In the genomic region with DNA sequence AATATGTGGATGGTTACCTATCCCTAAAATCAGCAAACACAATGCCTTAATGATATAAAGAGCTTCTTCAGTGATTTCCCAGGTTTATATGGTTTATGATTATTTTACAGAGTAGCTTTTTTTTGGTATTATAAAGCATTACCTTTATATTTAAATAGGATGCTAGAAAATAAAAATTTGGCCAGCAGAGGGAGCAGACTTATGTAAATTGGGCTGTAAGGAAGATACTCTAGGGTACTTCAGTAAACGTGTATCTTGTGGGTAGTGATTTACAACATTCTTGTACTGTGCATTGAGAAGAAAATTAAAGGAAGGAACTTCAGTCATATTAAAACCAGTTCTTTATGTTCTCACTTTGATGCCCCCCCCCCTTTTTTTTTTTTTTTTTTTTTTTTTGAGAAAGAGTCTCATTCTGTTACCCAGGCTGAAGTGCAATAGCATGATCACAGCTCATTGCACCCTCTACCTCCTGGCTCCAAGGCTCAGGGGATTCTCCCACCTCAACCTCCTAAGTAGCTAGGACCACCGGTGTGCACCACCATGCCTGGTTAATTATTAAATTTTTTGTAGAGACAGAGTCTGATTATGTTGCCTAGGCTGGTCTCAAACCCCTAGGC, we compare ENCODE assay signal across 9 cellular contexts.
DNase-seq lines count a peak whose midpoint lies in the region; ATAC-seq, FAIRE-seq and TF ChIP-seq lines count a peak whose summit lies in the region.
"Had no signal": no experiment of that assay in that cellular context is flagged by ENCODE, and none has a peak within 500 bp of the region (broad histone marks: within the 10 kb centered on the region; RNA-seq: fewer than 3 reads in every experiment).

No MANE protein-coding gene starts in this region.

- intact Hi-C loops in body of pancreas (cut with DNase I), result no loop called here

- H3K27ac ChIP-seq in body of pancreas, result no peak overlapping the region

- no peaks in the 10 kb centered on the region for H3K36me3 ChIP-seq in body of pancreas (replicated peaks in 1 of 2; ENCODE audit: insufficient read depth in 1 of 2, low read depth in 2 of 2)

- no peak overlapping the region for H3K4me3 ChIP-seq in body of pancreas

- TF ChIP-seq CTCF in body of pancreas (IDR thresholded peaks at IDR 0.05), result peak in 6 of 7 experiments; percentile 35 to 49 (median 41)

- no peaks in the 10 kb centered on the region for H3K4me1 ChIP-seq in body of pancreas

- DNase-seq in activated CD4-positive, alpha-beta T cell treated with anti-CD3 and anti-CD28 coated beads, Interleukin-2, amount 10 ng/mL, durations not matched to agents 7 days and 5 days, result peak; percentile 25
- no peak for DNase-seq in activated CD4-positive, alpha-beta T cell treated with anti-CD3 and anti-CD28 coated beads, Interleukin-2, amount 50 U/mL, for 4 hours
- DNase-seq in NCI-H446 treated with DMSO at 0.1 percent for 48 hours (lab: John Stamatoyannopoulos, UW), result peak; percentile 3
- no peak for DNase-seq in body of pancreas
- DNase-seq in kidney glomerular epithelial cell (lab: John Stamatoyannopoulos, UW), result peak; percentile 33
- peak; percentile 21 for DNase-seq in urothelium cell line (ENCODE audit: low spot score)

- 18 to 36% methylated on average over 2 of the region's 2 CpGs for WGBS in body of pancreas, 2 donors

- POLR2A ChIA-PET in activated CD4-positive, alpha-beta T cell treated with anti-CD3 and anti-CD28 coated beads, Interleukin-2, amount 10 ng/mL, durations not matched to agents 7 days and 5 days (lab: Charles Lee), result no interaction called here

- no peaks in the 10 kb centered on the region for H3K27me3 Mint-ChIP-seq in activated CD4-positive, alpha-beta T cell treated with anti-CD3 and anti-CD28 coated beads, Interleukin-2, amount 10 ng/mL, durations not matched to agents 7 days and 5 days

- CTCF ChIA-PET in activated CD4-positive, alpha-beta T cell treated with anti-CD3 and anti-CD28 coated beads, Interleukin-2, amount 10 ng/mL, durations not matched to agents 7 days and 5 days (lab: Charles Lee), result no interaction called here

- H3K27me3 ChIP-seq in body of pancreas, result no peaks in the 10 kb centered on the region

- no peak for FAIRE-seq in urothelium cell line (lab: Jason Lieb, UNC)
- FAIRE-seq: colon had no signal

- H3K36me3 Mint-ChIP-seq in activated CD4-positive, alpha-beta T cell treated with anti-CD3 and anti-CD28 coated beads, Interleukin-2, amount 10 ng/mL, durations not matched to agents 7 days and 5 days (ENCODE audit: low read depth), result peaks cover 1% of the 10 kb centered on the region

- H3K4me1 Mint-ChIP-seq in activated CD4-positive, alpha-beta T cell treated with anti-CD3 and anti-CD28 coated beads, Interleukin-2, amount 10 ng/mL, durations not matched to agents 7 days and 5 days, result peaks cover 3% of the 10 kb centered on the region

- TF ChIP-seq POLR2A in body of pancreas (IDR thresholded peaks at IDR 0.05), result no peak

- ATAC-seq in HG02973 (IDR thresholded peaks at IDR 0.05; ENCODE audit: unreplicated experiment) (peak; percentile 60), body of pancreas (no peak), GM21723 (IDR thresholded peaks at IDR 0.05; ENCODE audit: unreplicated experiment) (no peak)

- no peaks in the 10 kb centered on the region for H3K9me3 Mint-ChIP-seq in activated CD4-positive, alpha-beta T cell treated with anti-CD3 and anti-CD28 coated beads, Interleukin-2, amount 10 ng/mL, durations not matched to agents 7 days and 5 days

- H3K27ac Mint-ChIP-seq in activated CD4-positive, alpha-beta T cell treated with anti-CD3 and anti-CD28 coated beads, Interleukin-2, amount 10 ng/mL, durations not matched to agents 7 days and 5 days, result no peak overlapping the region

- H3K4me3 Mint-ChIP-seq in activated CD4-positive, alpha-beta T cell treated with anti-CD3 and anti-CD28 coated beads, Interleukin-2, amount 10 ng/mL, durations not matched to agents 7 days and 5 days, result no peak overlapping the region

- no peaks in the 10 kb centered on the region for H3K9me3 ChIP-seq in body of pancreas

Comparison
In these comparisons a context has a peak if more than half of its experiments do, and no peak if none do; other contexts are left out.
1. DNase-seq: peak in activated CD4-positive, alpha-beta T cell treated with anti-CD3 and anti-CD28 coated beads, Interleukin-2, amount 10 ng/mL, durations not matched to agents 7 days and 5 days (single experiment), NCI-H446 treated with DMSO at 0.1 percent for 48 hours (single experiment), kidney glomerular epithelial cell (single experiment) and urothelium cell line (single experiment); none in activated CD4-positive, alpha-beta T cell treated with anti-CD3 and anti-CD28 coated beads, Interleukin-2, amount 50 U/mL, for 4 hours (0 of 2) and body of pancreas (0 of 4).